ENCODE assay signal across 23 cellular contexts in the genomic region with DNA sequence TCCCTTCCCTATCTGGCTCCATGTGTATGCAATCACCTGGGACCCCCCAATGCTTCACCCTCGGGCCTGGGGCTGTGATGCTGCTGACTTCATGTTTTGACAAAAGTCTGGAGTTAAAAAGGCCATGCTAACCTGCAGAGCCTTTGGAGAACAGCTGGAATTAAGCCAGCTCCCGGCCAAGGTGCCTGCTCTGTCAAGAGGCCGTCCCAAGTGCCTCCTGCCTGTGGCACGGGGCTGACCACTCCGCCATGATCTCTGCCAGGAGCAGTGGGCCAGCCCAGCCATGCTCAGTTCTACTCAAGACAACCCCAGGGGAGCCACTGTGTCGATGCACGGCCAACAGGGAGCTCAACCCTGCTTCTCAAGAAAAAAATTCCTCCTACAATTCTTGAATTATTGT.
"Had no signal": no experiment of that assay in that cellular context is flagged by ENCODE, and none has a peak within 500 bp of the region (broad histone marks: within the 10 kb centered on the region; RNA-seq: fewer than 3 reads in every experiment).

No MANE protein-coding gene starts in this region.

- H3K27me3 ChIP-seq: esophagus muscularis mucosa, gastrocnemius medialis, neutrophil, spleen, testis, transverse colon had no signal

- H3K4me3 ChIP-seq: esophagus muscularis mucosa, gastrocnemius medialis, lung, psoas muscle, spleen, testis, transverse colon had no signal

- H3K4me1 ChIP-seq: esophagus muscularis mucosa, gastrocnemius medialis, psoas muscle, spleen, testis, transverse colon had no signal

- FAIRE-seq: keratinocyte had no signal

- DNase-seq: effector memory CD8-positive, alpha-beta T cell; gastrocnemius medialis; immature natural killer cell; left cardiac atrium; left ventricle myocardium superior; mesenchymal stem cell; naive B cell; psoas muscle; retina; spleen; stimulated activated CD4-positive, alpha-beta T cell treated with anti-CD3 and anti-CD28 coated beads, Interleukin-15, amount 100 ng/mL, for 24 hours; stimulated activated CD4-positive, alpha-beta T cell treated with anti-CD3 and anti-CD28 coated beads, Interleukin-1b, Interleukin-23, amount 100 ng/mL, for 48 hours; stimulated activated CD4-positive, alpha-beta T cell treated with anti-CD3 and anti-CD28 coated beads, Interleukin-4, amount 100 ng/mL, for 24 hours; stimulated activated naive B cell treated with anti-CD40 and anti-IgM and Interleukin-4, amounts not matched to agents 10 μg/mL and 1 μg/mL and 100 μg/mL, for 72 hours; stimulated activated naive CD8-positive, alpha-beta T cell treated with anti-CD3 and anti-CD28 coated beads, Interleukin-15, amount 100 ng/mL, for 72 hours; testis; transverse colon had no signal

- H3K36me3 ChIP-seq: gastrocnemius medialis, neutrophil, transverse colon had no signal

- ATAC-seq: effector memory CD8-positive, alpha-beta T cell; gastrocnemius medialis; left cardiac atrium; left ventricle myocardium superior; psoas muscle; sciatic nerve; stimulated activated naive B cell treated with anti-CD40 and anti-IgM and Interleukin-4, amounts not matched to agents 10 μg/mL and 1 μg/mL and 100 μg/mL, for 72 hours; stimulated activated naive CD8-positive, alpha-beta T cell treated with anti-CD3 and anti-CD28 coated beads, Interleukin-15, amount 100 ng/mL, for 72 hours had no signal

- H3K27ac ChIP-seq: epithelial cell of prostate, esophagus muscularis mucosa, gastrocnemius medialis, neutrophil, psoas muscle, spleen, testis, transverse colon had no signal

- H3K9me3 ChIP-seq: esophagus muscularis mucosa, gastrocnemius medialis, neutrophil, psoas muscle, spleen, testis, transverse colon had no signal
